ENCODE assay signal across 9 cellular contexts in the genomic region with DNA sequence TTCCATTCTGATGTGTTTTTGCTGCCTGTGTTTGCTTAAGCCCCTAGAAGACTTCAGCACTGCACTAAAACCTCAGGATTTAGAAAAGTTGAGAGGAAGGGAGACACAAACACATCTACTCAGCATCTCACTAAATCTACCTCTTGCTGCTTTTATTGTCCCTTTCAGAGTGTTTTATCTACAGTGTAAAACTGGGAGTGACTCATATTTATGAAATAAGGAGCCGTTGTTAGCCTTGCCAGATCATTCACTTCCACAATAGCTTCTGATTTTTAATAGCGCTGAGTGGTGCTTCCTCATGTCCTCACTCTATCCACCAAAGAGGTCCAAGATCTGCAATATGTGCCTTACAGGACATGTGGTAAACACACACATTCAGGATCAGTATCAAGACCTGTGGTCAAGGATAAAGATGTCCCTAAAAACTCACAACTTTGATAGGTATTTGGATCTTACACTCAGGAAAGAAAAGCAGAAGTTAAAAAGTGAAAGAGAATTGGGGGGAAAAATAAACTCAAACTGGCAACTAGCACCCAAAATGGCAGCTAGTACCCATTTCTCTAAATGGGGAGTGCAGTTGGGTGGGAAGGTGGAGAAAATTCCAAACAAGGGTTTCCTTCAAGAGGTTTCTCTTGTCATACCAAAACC. TPM values are rescaled to one million over a fixed set of nuclear protein-coding genes. Genes with fewer than 3 reads are reported as not detected.
DNase-seq lines count a peak whose midpoint lies in the region; ATAC-seq and TF ChIP-seq lines count a peak whose summit lies in the region.
"Had no signal": no experiment of that assay in that cellular context is flagged by ENCODE, and none has a peak within 500 bp of the region (broad histone marks: within the 10 kb centered on the region; RNA-seq: fewer than 3 reads in every experiment).

No MANE protein-coding gene starts in this region.

- H3K36me3 Mint-ChIP-seq in osteocyte (ENCODE audit: unreplicated experiment) = no peaks in the 10 kb centered on the region

- H3K27ac Mint-ChIP-seq in osteocyte (ENCODE audit: unreplicated experiment) = peak overlapping the region; percentile 60

- TF ChIP-seq CTCF in adrenal gland (IDR thresholded peaks at IDR 0.05) = no peak
- TF ChIP-seq CTCF in osteocyte (IDR thresholded peaks at IDR 0.05) = no peak

- no peaks in the 10 kb centered on the region for H3K27me3 ChIP-seq in adrenal gland

- peaks cover 6% of the 10 kb centered on the region for H3K9me3 Mint-ChIP-seq in osteocyte (ENCODE audit: unreplicated experiment)

- WGBS in adrenal gland, 4 donors = 22 to 41% (median 31%) methylated on average over 2 of the region's 2 CpGs

- ATAC-seq in GM18909 (IDR thresholded peaks at IDR 0.05; ENCODE audit: poor library complexity, unreplicated experiment) (peak; percentile 26), HG03175 (IDR thresholded peaks at IDR 0.05; ENCODE audit: unreplicated experiment) (peak; percentile 31), HG03378 (IDR thresholded peaks at IDR 0.05; ENCODE audit: unreplicated experiment) (no peak)

- H3K4me1 Mint-ChIP-seq in osteocyte (ENCODE audit: unreplicated experiment) = peaks cover 38% of the 10 kb centered on the region
- H3K4me1 Mint-ChIP-seq: neural crest cell had no signal

- peaks cover 7 to 32% of the 10 kb centered on the region in 2 donors for H3K4me1 ChIP-seq in adrenal gland (replicated peaks in 1 of 2)

- no peaks in the 10 kb centered on the region for H3K36me3 ChIP-seq in adrenal gland (replicated peaks in 1 of 2)

- peak in 1 of 2 donors; percentile 4 for TF ChIP-seq POLR2A in adrenal gland (IDR thresholded peaks at IDR 0.05)

- H3K4me3 Mint-ChIP-seq in osteocyte (ENCODE audit: unreplicated experiment) = no peak overlapping the region
- H3K4me3 Mint-ChIP-seq: neural crest cell had no signal

- H3K4me3 ChIP-seq in adrenal gland = no peak overlapping the region

- intact Hi-C loops in adrenal gland (cut with DNase I) = no loop called here

- peak in 1 of 7 donors; percentile 26 for DNase-seq in adrenal gland
- no peak for DNase-seq in osteocyte (ENCODE audit: extremely low spot score, unreplicated experiment)
- no peak for DNase-seq in superior temporal gyrus (ENCODE audit: extremely low spot score)
- DNase-seq in UCSD-AML1 (lab: John Stamatoyannopoulos, UW; ENCODE audit: unreplicated experiment) = no peak
- DNase-seq in dermis blood vessel endothelial cell = no peak

- H3K27ac ChIP-seq in adrenal gland = peak overlapping the region; percentile 6 to 69 (median 34)

- H3K9me3 ChIP-seq in adrenal gland (replicated peaks in 1 of 3) = no peaks in the 10 kb centered on the region

- no peaks in the 10 kb centered on the region for H3K27me3 Mint-ChIP-seq in osteocyte (ENCODE audit: unreplicated experiment)

RNA-seq across cellular contexts. Expression of a gene that starts 16.1 kb away (rescaled TPM):
- total RNA-seq in adrenal gland = 10 to 100 TPM in 2 of 8 donors, 1 to 10 TPM in 6; 3.7 to 22.1 (median 7.5) TPM
- polyA plus RNA-seq in adrenal gland = 1 to 10 TPM; 2.6 to 8.1 (median 5.1) TPM
- total RNA-seq in osteocyte = 3.0 and 3.2 TPM in 2 replicates
- total RNA-seq in dermis blood vessel endothelial cell = 4.2 and 5.8 TPM in 2 replicates
